In the genomic region with DNA sequence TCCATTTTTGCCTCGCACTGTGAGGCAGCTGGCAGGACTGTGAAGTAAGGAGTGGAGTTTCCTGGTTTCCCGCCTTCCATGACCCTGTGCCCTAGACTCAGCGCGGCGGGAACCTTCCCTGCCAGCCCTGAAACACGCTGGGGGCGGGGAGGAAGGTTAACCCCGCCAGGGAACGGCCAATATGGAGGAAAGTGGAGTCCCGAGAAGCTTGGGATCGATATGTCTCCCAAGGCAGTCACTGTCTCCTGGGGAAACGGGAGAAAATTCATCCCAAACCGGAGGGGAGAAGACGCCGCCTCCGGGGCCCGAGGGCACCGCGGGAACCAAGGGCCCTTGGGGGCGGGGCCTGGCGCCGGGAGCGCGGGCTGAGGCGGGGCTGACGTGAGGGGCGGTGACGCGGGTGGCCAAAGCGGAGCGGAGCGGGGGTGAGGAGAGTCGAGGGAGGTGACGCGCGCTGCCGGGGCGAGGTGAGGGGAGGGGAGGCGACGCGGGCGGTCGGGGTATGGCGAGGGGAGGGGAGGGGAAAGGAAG, we compare ENCODE assay signal across 1 cellular context.
A peak's percentile ranks its signal among the peaks of the same experiment; 100 is the strongest.
TF ChIP-seq lines count a peak whose summit lies in the region.

A gene with protein sequence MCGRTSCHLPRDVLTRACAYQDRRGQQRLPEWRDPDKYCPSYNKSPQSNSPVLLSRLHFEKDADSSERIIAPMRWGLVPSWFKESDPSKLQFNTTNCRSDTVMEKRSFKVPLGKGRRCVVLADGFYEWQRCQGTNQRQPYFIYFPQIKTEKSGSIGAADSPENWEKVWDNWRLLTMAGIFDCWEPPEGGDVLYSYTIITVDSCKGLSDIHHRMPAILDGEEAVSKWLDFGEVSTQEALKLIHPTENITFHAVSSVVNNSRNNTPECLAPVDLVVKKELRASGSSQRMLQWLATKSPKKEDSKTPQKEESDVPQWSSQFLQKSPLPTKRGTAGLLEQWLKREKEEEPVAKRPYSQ (plus strand): TSS at position 432 of the 531 bp plus-strand sequence. CDS start 863 bp downstream, outside the sequence.

TF ChIP-seq in HepG2, 621 proteins besides CTCF, POLR2A, EP300 and RAD21 (continued from another document and continues in another):
- TF ChIP-seq, protein P1, sequence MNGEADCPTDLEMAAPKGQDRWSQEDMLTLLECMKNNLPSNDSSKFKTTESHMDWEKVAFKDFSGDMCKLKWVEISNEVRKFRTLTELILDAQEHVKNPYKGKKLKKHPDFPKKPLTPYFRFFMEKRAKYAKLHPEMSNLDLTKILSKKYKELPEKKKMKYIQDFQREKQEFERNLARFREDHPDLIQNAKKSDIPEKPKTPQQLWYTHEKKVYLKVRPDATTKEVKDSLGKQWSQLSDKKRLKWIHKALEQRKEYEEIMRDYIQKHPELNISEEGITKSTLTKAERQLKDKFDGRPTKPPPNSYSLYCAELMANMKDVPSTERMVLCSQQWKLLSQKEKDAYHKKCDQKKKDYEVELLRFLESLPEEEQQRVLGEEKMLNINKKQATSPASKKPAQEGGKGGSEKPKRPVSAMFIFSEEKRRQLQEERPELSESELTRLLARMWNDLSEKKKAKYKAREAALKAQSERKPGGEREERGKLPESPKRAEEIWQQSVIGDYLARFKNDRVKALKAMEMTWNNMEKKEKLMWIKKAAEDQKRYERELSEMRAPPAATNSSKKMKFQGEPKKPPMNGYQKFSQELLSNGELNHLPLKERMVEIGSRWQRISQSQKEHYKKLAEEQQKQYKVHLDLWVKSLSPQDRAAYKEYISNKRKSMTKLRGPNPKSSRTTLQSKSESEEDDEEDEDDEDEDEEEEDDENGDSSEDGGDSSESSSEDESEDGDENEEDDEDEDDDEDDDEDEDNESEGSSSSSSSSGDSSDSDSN (CRISPR knock-in tag; IDR thresholded peaks at IDR 0.05), result no peak
- TF ChIP-seq KDM1A (CRISPR knock-in tag; IDR thresholded peaks at IDR 0.05) (no peak), PHF8 (CRISPR knock-in tag; IDR thresholded peaks at IDR 0.05) (no peak; the same call in 1 of the 2 replicates), RELA (CRISPR knock-in tag; IDR thresholded peaks at IDR 0.05) (no peak), ZNF24 (IDR thresholded peaks at IDR 0.05) (no peak), ZNF672 (CRISPR knock-in tag; IDR thresholded peaks at IDR 0.05) (no peak), SSRP1 (CRISPR knock-in tag; IDR thresholded peaks at IDR 0.05) (no peak), MXI1 (IDR thresholded peaks at IDR 0.05; ENCODE audit: borderline replicate concordance, low read depth, low read length) (peak; percentile 30; the same call in 1 of the 3 replicates), SRF (IDR thresholded peaks at IDR 0.05; ENCODE audit: low read depth, low read length) (no peak), U2AF1 (optimal IDR thresholded peaks at IDR 0.05; ENCODE audit: low read depth, low read length) (no peak), ZNF747 (CRISPR knock-in tag; IDR thresholded peaks at IDR 0.05; ENCODE audit: borderline replicate concordance) (peak; percentile 71; the same call in 1 of the 2 replicates), THAP11 (CRISPR knock-in tag; IDR thresholded peaks at IDR 0.05) (peak; percentile 28; the same call in 1 of the 2 replicates), BHLHE40 (IDR thresholded peaks at IDR 0.05; ENCODE audit: low read length) (no peak), HMG20A (CRISPR knock-in tag; IDR thresholded peaks at IDR 0.05; ENCODE audit: borderline replicate concordance) (no peak), ZIK1 (CRISPR knock-in tag; IDR thresholded peaks at IDR 0.05; ENCODE audit: borderline replicate concordance, low read depth) (no peak), ZNF564 (CRISPR knock-in tag; IDR thresholded peaks at IDR 0.05) (no peak), ONECUT2 (CRISPR knock-in tag; IDR thresholded peaks at IDR 0.05) (no peak), RXRA (CRISPR knock-in tag; IDR thresholded peaks at IDR 0.05) (no peak), TOE1 (CRISPR knock-in tag; IDR thresholded peaks at IDR 0.05) (no peak), PRPF4 (IDR thresholded peaks at IDR 0.05; ENCODE audit: low read depth, low read length, poor library complexity, severe bottlenecking) (no peak), MTA1 (CRISPR knock-in tag; IDR thresholded peaks at IDR 0.05; ENCODE audit: borderline replicate concordance) (no peak; the same call in 1 of the 2 replicates), ZNF430 (CRISPR knock-in tag; IDR thresholded peaks at IDR 0.05) (no peak), RXRB (CRISPR knock-in tag; IDR thresholded peaks at IDR 0.05; ENCODE audit: borderline replicate concordance) (no peak; the same call in 1 of the 2 replicates), ZNF598 (CRISPR knock-in tag; IDR thresholded peaks at IDR 0.05; ENCODE audit: borderline replicate concordance) (no peak), ZNF790 (CRISPR knock-in tag; IDR thresholded peaks at IDR 0.05; ENCODE audit: borderline replicate concordance) (no peak), ZNF549 (CRISPR knock-in tag; IDR thresholded peaks at IDR 0.05) (no peak), ETV6 (CRISPR knock-in tag; conservative IDR thresholded peaks at IDR 0.05) (no peak), FOXA3 (CRISPR knock-in tag; IDR thresholded peaks at IDR 0.05) (no peak), NCOA5 (CRISPR knock-in tag; IDR thresholded peaks at IDR 0.05) (no peak), CHD2 (IDR thresholded peaks at IDR 0.05; ENCODE audit: low read depth, low read length) (no peak), SAFB2 (CRISPR knock-in tag; IDR thresholded peaks at IDR 0.05; ENCODE audit: borderline replicate concordance, low read depth) (no peak), IKZF4 (CRISPR knock-in tag; IDR thresholded peaks at IDR 0.05; ENCODE audit: borderline replicate concordance, low read depth, not compliant biosample characterization) (no peak), HNF4G (IDR thresholded peaks at IDR 0.05; ENCODE audit: borderline replicate concordance, low read depth, low read length) (no peak), HNF4G (CRISPR knock-in tag; IDR thresholded peaks at IDR 0.05; ENCODE audit: borderline replicate concordance, low read depth) (no peak), SP1 (IDR thresholded peaks at IDR 0.05) (no peak), SP1 (CRISPR knock-in tag; IDR thresholded peaks at IDR 0.05) (peak; percentile 72), ZNF720 (CRISPR knock-in tag; IDR thresholded peaks at IDR 0.05) (no peak)
- TF ChIP-seq, protein P2, sequence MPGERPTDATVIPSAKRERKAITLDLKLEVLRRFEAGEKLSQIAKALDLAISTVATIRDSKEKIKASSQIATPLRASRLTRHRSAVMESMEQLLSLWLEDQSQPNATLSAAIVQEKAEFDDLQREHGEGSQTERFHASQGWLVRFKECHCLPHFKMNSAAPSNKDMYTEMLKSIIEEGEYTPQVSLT (CRISPR knock-in tag; IDR thresholded peaks at IDR 0.05; ENCODE audit: borderline replicate concordance, low read depth), result no peak
- TF ChIP-seq, protein P3, sequence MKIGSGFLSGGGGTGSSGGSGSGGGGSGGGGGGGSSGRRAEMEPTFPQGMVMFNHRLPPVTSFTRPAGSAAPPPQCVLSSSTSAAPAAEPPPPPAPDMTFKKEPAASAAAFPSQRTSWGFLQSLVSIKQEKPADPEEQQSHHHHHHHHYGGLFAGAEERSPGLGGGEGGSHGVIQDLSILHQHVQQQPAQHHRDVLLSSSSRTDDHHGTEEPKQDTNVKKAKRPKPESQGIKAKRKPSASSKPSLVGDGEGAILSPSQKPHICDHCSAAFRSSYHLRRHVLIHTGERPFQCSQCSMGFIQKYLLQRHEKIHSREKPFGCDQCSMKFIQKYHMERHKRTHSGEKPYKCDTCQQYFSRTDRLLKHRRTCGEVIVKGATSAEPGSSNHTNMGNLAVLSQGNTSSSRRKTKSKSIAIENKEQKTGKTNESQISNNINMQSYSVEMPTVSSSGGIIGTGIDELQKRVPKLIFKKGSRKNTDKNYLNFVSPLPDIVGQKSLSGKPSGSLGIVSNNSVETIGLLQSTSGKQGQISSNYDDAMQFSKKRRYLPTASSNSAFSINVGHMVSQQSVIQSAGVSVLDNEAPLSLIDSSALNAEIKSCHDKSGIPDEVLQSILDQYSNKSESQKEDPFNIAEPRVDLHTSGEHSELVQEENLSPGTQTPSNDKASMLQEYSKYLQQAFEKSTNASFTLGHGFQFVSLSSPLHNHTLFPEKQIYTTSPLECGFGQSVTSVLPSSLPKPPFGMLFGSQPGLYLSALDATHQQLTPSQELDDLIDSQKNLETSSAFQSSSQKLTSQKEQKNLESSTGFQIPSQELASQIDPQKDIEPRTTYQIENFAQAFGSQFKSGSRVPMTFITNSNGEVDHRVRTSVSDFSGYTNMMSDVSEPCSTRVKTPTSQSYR (CRISPR knock-in tag; IDR thresholded peaks at IDR 0.05; ENCODE audit: borderline replicate concordance), result no peak
- TF ChIP-seq, protein P4, sequence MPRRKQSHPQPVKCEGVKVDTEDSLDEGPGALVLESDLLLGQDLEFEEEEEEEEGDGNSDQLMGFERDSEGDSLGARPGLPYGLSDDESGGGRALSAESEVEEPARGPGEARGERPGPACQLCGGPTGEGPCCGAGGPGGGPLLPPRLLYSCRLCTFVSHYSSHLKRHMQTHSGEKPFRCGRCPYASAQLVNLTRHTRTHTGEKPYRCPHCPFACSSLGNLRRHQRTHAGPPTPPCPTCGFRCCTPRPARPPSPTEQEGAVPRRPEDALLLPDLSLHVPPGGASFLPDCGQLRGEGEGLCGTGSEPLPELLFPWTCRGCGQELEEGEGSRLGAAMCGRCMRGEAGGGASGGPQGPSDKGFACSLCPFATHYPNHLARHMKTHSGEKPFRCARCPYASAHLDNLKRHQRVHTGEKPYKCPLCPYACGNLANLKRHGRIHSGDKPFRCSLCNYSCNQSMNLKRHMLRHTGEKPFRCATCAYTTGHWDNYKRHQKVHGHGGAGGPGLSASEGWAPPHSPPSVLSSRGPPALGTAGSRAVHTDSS (CRISPR knock-in tag; conservative IDR thresholded peaks at IDR 0.05), result no peak
- TF ChIP-seq, protein P5, sequence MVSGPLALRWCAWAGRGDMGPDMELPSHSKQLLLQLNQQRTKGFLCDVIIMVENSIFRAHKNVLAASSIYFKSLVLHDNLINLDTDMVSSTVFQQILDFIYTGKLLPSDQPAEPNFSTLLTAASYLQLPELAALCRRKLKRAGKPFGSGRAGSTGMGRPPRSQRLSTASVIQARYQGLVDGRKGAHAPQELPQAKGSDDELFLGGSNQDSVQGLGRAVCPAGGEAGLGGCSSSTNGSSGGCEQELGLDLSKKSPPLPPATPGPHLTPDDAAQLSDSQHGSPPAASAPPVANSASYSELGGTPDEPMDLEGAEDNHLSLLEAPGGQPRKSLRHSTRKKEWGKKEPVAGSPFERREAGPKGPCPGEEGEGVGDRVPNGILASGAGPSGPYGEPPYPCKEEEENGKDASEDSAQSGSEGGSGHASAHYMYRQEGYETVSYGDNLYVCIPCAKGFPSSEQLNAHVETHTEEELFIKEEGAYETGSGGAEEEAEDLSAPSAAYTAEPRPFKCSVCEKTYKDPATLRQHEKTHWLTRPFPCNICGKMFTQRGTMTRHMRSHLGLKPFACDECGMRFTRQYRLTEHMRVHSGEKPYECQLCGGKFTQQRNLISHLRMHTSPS (CRISPR knock-in tag; IDR thresholded peaks at IDR 0.05; ENCODE audit: low read depth), result no peak
- TF ChIP-seq, protein P6, sequence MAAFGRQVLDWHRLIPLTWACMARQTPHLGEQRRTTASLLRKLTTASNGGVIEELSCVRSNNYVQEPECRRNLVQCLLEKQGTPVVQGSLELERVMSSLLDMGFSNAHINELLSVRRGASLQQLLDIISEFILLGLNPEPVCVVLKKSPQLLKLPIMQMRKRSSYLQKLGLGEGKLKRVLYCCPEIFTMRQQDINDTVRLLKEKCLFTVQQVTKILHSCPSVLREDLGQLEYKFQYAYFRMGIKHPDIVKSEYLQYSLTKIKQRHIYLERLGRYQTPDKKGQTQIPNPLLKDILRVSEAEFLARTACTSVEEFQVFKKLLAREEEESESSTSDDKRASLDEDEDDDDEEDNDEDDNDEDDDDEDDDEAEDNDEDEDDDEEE (CRISPR knock-in tag; IDR thresholded peaks at IDR 0.05), result peak; percentile 10; the same call in 1 of the 2 replicates
- TF ChIP-seq, protein P7, sequence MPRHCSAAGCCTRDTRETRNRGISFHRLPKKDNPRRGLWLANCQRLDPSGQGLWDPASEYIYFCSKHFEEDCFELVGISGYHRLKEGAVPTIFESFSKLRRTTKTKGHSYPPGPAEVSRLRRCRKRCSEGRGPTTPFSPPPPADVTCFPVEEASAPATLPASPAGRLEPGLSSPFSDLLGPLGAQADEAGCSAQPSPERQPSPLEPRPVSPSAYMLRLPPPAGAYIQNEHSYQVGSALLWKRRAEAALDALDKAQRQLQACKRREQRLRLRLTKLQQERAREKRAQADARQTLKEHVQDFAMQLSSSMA (CRISPR knock-in tag; IDR thresholded peaks at IDR 0.05), result peak; percentile 51; the same call in 1 of the 2 replicates
- TF ChIP-seq, protein P8, sequence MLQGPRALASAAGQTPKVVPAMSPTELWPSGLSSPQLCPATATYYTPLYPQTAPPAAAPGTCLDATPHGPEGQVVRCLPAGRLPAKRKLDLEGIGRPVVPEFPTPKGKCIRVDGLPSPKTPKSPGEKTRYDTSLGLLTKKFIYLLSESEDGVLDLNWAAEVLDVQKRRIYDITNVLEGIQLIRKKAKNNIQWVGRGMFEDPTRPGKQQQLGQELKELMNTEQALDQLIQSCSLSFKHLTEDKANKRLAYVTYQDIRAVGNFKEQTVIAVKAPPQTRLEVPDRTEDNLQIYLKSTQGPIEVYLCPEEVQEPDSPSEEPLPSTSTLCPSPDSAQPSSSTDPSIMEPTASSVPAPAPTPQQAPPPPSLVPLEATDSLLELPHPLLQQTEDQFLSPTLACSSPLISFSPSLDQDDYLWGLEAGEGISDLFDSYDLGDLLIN (CRISPR knock-in tag; IDR thresholded peaks at IDR 0.05; ENCODE audit: borderline replicate concordance), result no peak
- TF ChIP-seq, protein P9, sequence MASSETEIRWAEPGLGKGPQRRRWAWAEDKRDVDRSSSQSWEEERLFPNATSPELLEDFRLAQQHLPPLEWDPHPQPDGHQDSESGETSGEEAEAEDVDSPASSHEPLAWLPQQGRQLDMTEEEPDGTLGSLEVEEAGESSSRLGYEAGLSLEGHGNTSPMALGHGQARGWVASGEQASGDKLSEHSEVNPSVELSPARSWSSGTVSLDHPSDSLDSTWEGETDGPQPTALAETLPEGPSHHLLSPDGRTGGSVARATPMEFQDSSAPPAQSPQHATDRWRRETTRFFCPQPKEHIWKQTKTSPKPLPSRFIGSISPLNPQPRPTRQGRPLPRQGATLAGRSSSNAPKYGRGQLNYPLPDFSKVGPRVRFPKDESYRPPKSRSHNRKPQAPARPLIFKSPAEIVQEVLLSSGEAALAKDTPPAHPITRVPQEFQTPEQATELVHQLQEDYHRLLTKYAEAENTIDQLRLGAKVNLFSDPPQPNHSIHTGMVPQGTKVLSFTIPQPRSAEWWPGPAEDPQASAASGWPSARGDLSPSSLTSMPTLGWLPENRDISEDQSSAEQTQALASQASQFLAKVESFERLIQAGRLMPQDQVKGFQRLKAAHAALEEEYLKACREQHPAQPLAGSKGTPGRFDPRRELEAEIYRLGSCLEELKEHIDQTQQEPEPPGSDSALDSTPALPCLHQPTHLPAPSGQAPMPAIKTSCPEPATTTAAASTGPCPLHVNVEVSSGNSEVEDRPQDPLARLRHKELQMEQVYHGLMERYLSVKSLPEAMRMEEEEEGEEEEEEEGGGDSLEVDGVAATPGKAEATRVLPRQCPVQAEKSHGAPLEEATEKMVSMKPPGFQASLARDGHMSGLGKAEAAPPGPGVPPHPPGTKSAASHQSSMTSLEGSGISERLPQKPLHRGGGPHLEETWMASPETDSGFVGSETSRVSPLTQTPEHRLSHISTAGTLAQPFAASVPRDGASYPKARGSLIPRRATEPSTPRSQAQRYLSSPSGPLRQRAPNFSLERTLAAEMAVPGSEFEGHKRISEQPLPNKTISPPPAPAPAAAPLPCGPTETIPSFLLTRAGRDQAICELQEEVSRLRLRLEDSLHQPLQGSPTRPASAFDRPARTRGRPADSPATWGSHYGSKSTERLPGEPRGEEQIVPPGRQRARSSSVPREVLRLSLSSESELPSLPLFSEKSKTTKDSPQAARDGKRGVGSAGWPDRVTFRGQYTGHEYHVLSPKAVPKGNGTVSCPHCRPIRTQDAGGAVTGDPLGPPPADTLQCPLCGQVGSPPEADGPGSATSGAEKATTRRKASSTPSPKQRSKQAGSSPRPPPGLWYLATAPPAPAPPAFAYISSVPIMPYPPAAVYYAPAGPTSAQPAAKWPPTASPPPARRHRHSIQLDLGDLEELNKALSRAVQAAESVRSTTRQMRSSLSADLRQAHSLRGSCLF (CRISPR knock-in tag; IDR thresholded peaks at IDR 0.05; ENCODE audit: borderline replicate concordance), result no peak
